Comparison of ENCODE assay signal across 1 cellular context in the genomic region with DNA sequence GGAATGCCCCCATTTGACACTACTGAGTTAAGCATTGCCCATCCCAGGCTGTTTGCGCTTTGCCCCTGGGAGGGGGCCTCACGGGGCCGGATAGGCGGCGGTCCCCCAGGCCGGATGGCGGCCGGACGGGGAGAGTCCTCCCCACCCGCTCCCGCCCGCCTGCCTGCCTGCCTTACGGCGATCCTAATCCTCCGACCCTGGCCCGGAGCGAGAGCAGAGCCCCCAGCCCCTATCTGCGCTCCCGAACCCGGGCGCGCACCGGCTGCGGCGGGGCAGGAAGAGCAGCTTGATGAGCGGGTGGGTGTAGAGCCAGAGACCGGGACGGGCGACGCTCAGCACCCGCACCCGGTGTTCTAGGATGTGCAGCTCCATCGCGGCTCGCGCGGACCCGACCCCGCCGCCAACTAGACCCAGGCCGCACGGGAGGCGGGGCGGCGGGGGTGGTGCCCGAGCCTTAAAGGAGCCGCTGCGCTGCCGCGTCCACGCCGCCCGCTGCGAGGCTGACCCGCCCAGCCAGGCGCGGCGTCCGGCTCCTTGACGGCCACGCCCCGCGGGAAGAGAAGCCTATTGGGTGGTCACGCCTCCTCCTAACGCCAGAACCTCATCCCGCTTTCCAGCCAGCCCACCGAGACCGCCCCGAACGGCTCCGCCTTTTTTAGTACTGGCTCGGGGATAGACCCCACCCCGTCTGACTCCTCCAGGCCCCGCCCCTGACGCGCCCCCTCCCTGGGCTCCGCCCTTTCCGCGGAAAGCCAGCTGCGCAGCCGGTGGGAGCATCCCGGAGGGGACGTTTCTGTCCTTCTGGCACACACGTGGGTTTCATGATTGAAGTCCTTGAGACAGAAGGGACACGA.
A peak's percentile ranks its signal among the peaks of the same experiment; 100 is the strongest.
TF ChIP-seq lines count a peak whose summit lies in the region.

A gene (minus strand): TSS at position 380 of the 854 bp plus-strand sequence. CDS start 8 bp downstream, at position 372.

TF ChIP-seq in HEK293, 187 proteins besides CTCF, POLR2A, EP300 and RAD21 (continued from another document):
- TF ChIP-seq, protein P1, sequence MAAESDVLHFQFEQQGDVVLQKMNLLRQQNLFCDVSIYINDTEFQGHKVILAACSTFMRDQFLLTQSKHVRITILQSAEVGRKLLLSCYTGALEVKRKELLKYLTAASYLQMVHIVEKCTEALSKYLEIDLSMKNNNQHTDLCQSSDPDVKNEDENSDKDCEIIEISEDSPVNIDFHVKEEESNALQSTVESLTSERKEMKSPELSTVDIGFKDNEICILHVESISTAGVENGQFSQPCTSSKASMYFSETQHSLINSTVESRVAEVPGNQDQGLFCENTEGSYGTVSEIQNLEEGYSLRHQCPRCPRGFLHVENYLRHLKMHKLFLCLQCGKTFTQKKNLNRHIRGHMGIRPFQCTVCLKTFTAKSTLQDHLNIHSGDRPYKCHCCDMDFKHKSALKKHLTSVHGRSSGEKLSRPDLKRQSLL (tag by site-specific recombination; IDR thresholded peaks at IDR 0.05), result peak; percentile 81
- TF ChIP-seq ZNF133 (tag by site-specific recombination; IDR thresholded peaks at IDR 0.05) (no peak), ZBTB8A (tag by site-specific recombination; IDR thresholded peaks at IDR 0.05) (peak; percentile 56)
- TF ChIP-seq, protein P2, sequence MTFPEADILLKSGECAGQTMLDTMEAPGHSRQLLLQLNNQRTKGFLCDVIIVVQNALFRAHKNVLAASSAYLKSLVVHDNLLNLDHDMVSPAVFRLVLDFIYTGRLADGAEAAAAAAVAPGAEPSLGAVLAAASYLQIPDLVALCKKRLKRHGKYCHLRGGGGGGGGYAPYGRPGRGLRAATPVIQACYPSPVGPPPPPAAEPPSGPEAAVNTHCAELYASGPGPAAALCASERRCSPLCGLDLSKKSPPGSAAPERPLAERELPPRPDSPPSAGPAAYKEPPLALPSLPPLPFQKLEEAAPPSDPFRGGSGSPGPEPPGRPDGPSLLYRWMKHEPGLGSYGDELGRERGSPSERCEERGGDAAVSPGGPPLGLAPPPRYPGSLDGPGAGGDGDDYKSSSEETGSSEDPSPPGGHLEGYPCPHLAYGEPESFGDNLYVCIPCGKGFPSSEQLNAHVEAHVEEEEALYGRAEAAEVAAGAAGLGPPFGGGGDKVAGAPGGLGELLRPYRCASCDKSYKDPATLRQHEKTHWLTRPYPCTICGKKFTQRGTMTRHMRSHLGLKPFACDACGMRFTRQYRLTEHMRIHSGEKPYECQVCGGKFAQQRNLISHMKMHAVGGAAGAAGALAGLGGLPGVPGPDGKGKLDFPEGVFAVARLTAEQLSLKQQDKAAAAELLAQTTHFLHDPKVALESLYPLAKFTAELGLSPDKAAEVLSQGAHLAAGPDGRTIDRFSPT (tag by site-specific recombination; IDR thresholded peaks at IDR 0.05), result no peak
- TF ChIP-seq, protein P3, sequence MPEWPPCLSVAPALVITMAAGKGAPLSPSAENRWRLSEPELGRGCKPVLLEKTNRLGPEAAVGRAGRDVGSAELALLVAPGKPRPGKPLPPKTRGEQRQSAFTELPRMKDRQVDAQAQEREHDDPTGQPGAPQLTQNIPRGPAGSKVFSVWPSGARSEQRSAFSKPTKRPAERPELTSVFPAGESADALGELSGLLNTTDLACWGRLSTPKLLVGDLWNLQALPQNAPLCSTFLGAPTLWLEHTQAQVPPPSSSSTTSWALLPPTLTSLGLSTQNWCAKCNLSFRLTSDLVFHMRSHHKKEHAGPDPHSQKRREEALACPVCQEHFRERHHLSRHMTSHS (tag by site-specific recombination; IDR thresholded peaks at IDR 0.05), result no peak
- TF ChIP-seq, protein P4, sequence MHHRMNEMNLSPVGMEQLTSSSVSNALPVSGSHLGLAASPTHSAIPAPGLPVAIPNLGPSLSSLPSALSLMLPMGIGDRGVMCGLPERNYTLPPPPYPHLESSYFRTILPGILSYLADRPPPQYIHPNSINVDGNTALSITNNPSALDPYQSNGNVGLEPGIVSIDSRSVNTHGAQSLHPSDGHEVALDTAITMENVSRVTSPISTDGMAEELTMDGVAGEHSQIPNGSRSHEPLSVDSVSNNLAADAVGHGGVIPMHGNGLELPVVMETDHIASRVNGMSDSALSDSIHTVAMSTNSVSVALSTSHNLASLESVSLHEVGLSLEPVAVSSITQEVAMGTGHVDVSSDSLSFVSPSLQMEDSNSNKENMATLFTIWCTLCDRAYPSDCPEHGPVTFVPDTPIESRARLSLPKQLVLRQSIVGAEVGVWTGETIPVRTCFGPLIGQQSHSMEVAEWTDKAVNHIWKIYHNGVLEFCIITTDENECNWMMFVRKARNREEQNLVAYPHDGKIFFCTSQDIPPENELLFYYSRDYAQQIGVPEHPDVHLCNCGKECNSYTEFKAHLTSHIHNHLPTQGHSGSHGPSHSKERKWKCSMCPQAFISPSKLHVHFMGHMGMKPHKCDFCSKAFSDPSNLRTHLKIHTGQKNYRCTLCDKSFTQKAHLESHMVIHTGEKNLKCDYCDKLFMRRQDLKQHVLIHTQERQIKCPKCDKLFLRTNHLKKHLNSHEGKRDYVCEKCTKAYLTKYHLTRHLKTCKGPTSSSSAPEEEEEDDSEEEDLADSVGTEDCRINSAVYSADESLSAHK (tag by site-specific recombination; IDR thresholded peaks at IDR 0.05), result no peak
TF ChIP-seq in HEK293: peak in this region for 31.
